3 cellular contexts compared by ENCODE assay signal in genomic region chr12:20184514-20184913, GRCh38.
A peak's percentile ranks its signal among the peaks of the same experiment; 100 is the strongest.
TF ChIP-seq lines count a peak whose summit lies in the region.

No MANE protein-coding gene starts in this region.

TF ChIP-seq in SK-N-SH treated with all-trans-retinoic acid at 6 μM for 48 hours, 23 proteins besides CTCF, POLR2A, EP300 and RAD21 (continued from another document):
- TF ChIP-seq TSHZ2 (CRISPR knock-in tag; IDR thresholded peaks at IDR 0.05) (peak; percentile 45; the same call in 1 of the 2 replicates), TOX (CRISPR knock-in tag; IDR thresholded peaks at IDR 0.05; ENCODE audit: borderline replicate concordance) (no peak), ZNF70 (CRISPR knock-in tag; IDR thresholded peaks at IDR 0.05) (no peak), RARB (CRISPR knock-in tag; IDR thresholded peaks at IDR 0.05) (no peak)

TF ChIP-seq in endothelial cell of umbilical vein, 7 proteins besides CTCF, POLR2A, EP300 and RAD21 (continued from another document):
- no peak for TF ChIP-seq MAX (IDR thresholded peaks at IDR 0.05; ENCODE audit: insufficient read depth, insufficient read length)
- no peak for TF ChIP-seq MYC (IDR thresholded peaks at IDR 0.05; ENCODE audit: low read depth, low read length)
- TF ChIP-seq POLR2AphosphoS5 (IDR thresholded peaks at IDR 0.05; ENCODE audit: insufficient read depth, low read depth, low read length), result no peak
- no peak for TF ChIP-seq FOS (IDR thresholded peaks at IDR 0.05; ENCODE audit: borderline replicate concordance, insufficient read depth, low read length)
TF ChIP-seq in endothelial cell of umbilical vein: peak in this region for 0.

TF ChIP-seq in HepG2, 621 proteins besides CTCF, POLR2A, EP300 and RAD21 (continued from another document):
- TF ChIP-seq MZF1 (CRISPR knock-in tag; IDR thresholded peaks at IDR 0.05; ENCODE audit: borderline replicate concordance), result no peak
